1 cellular context compared by ENCODE assay signal in the genomic region with DNA sequence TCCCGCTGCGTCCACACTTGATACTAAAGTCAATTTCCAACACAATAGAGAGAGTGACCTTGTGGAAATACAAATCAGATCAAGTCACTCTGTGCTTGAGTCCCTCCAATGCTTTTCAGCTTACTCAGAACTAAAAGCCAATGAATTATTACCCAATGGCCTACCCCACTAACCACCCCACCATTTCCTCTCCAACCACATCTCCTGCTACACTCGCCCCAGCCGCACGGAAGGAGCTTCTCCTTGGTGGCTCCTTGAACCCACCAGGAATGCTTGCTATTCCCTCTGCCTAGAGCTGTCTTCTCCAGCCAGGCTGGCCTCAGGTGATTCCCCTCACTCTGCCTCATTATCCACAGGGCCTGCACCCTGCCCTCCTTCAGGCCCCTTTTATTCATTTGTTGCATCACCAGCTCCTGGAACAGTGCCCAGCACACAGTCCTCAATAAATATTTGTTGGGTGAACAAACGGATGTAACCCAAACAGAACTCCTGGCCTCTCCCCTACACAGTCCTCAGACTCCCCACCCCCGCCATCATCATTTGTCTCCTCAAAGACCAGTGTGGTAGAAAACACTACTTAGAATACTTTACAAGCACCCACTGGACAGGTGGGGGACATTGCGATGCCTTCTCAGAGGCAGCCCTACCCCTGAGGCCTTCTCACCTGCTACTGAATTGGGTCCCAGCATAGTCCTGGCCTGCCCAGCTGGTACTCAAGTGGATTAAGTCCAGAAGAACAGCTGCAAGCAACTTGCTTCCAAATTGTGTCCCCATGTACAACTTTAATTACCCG.
A peak's percentile ranks its signal among the peaks of the same experiment; 100 is the strongest.
TF ChIP-seq lines count a peak whose summit lies in the region.

No MANE protein-coding gene starts in this region.

TF ChIP-seq in HepG2, 621 proteins besides CTCF, POLR2A, EP300 and RAD21 (continued from another document and continues in another):
- TF ChIP-seq, protein P1, sequence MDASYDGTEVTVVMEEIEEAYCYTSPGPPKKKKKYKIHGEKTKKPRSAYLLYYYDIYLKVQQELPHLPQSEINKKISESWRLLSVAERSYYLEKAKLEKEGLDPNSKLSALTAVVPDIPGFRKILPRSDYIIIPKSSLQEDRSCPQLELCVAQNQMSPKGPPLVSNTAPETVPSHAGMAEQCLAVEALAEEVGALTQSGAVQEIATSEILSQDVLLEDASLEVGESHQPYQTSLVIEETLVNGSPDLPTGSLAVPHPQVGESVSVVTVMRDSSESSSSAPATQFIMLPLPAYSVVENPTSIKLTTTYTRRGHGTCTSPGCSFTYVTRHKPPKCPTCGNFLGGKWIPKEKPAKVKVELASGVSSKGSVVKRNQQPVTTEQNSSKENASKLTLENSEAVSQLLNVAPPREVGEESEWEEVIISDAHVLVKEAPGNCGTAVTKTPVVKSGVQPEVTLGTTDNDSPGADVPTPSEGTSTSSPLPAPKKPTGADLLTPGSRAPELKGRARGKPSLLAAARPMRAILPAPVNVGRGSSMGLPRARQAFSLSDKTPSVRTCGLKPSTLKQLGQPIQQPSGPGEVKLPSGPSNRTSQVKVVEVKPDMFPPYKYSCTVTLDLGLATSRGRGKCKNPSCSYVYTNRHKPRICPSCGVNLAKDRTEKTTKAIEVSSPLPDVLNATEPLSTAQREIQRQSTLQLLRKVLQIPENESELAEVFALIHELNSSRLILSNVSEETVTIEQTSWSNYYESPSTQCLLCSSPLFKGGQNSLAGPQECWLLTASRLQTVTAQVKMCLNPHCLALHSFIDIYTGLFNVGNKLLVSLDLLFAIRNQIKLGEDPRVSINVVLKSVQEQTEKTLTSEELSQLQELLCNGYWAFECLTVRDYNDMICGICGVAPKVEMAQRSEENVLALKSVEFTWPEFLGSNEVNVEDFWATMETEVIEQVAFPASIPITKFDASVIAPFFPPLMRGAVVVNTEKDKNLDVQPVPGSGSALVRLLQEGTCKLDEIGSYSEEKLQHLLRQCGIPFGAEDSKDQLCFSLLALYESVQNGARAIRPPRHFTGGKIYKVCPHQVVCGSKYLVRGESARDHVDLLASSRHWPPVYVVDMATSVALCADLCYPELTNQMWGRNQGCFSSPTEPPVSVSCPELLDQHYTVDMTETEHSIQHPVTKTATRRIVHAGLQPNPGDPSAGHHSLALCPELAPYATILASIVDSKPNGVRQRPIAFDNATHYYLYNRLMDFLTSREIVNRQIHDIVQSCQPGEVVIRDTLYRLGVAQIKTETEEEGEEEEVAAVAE (CRISPR knock-in tag; IDR thresholded peaks at IDR 0.05; ENCODE audit: borderline replicate concordance): peak; percentile 50; the same call in 1 of the 2 replicates
- TF ChIP-seq KLF11 (CRISPR knock-in tag; IDR thresholded peaks at IDR 0.05) (peak; percentile 93), TRIM24 (CRISPR knock-in tag; IDR thresholded peaks at IDR 0.05) (peak; percentile 49; the same call in 1 of the 2 replicates), NFYB (CRISPR knock-in tag; IDR thresholded peaks at IDR 0.05) (no peak), NFE2L2 (IDR thresholded peaks at IDR 0.05; ENCODE audit: low read length) (no peak), DMAP1 (CRISPR knock-in tag; IDR thresholded peaks at IDR 0.05) (peak; percentile 70), HNRNPUL1 (IDR thresholded peaks at IDR 0.05; ENCODE audit: low read depth, low read length) (no peak), ELF4 (CRISPR knock-in tag; IDR thresholded peaks at IDR 0.05; ENCODE audit: borderline replicate concordance) (no peak), ZNF253 (CRISPR knock-in tag; IDR thresholded peaks at IDR 0.05; ENCODE audit: borderline replicate concordance) (no peak), FLYWCH1 (CRISPR knock-in tag; IDR thresholded peaks at IDR 0.05) (no peak), KMT2B (CRISPR knock-in tag; IDR thresholded peaks at IDR 0.05) (peak; percentile 81), SNAI1 (CRISPR knock-in tag; IDR thresholded peaks at IDR 0.05; ENCODE audit: borderline replicate concordance) (no peak), ZFYVE20 (CRISPR knock-in tag; IDR thresholded peaks at IDR 0.05; ENCODE audit: borderline replicate concordance, low read depth) (no peak), ZNF567 (CRISPR knock-in tag; IDR thresholded peaks at IDR 0.05; ENCODE audit: borderline replicate concordance) (no peak), ZNF10 (CRISPR knock-in tag; IDR thresholded peaks at IDR 0.05; ENCODE audit: borderline replicate concordance, low read depth) (no peak), NR2F6 (IDR thresholded peaks at IDR 0.05) (peak; percentile 63; the same call in 1 of the 2 replicates), NR2F6 (CRISPR knock-in tag; IDR thresholded peaks at IDR 0.05) (peak; percentile 87), ZNF746 (CRISPR knock-in tag; IDR thresholded peaks at IDR 0.05) (peak; percentile 81; the same call in 1 of the 2 replicates), RBM39 (IDR thresholded peaks at IDR 0.05; ENCODE audit: low read depth, low read length, poor library complexity, severe bottlenecking) (no peak), HNRNPH1 (optimal IDR thresholded peaks at IDR 0.05; ENCODE audit: low read depth, low read length) (no peak), KLF16 (CRISPR knock-in tag; IDR thresholded peaks at IDR 0.05) (peak in 1 of 2 experiments; percentile 85; a peak in 1 of 4 replicates), ZNF431 (CRISPR knock-in tag; IDR thresholded peaks at IDR 0.05; ENCODE audit: borderline replicate concordance, low read depth) (no peak)
- TF ChIP-seq, protein P2, sequence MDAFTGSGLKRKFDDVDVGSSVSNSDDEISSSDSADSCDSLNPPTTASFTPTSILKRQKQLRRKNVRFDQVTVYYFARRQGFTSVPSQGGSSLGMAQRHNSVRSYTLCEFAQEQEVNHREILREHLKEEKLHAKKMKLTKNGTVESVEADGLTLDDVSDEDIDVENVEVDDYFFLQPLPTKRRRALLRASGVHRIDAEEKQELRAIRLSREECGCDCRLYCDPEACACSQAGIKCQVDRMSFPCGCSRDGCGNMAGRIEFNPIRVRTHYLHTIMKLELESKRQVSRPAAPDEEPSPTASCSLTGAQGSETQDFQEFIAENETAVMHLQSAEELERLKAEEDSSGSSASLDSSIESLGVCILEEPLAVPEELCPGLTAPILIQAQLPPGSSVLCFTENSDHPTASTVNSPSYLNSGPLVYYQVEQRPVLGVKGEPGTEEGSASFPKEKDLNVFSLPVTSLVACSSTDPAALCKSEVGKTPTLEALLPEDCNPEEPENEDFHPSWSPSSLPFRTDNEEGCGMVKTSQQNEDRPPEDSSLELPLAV (CRISPR knock-in tag; conservative IDR thresholded peaks at IDR 0.05; ENCODE audit: low read depth): no peak
- TF ChIP-seq, protein P3, sequence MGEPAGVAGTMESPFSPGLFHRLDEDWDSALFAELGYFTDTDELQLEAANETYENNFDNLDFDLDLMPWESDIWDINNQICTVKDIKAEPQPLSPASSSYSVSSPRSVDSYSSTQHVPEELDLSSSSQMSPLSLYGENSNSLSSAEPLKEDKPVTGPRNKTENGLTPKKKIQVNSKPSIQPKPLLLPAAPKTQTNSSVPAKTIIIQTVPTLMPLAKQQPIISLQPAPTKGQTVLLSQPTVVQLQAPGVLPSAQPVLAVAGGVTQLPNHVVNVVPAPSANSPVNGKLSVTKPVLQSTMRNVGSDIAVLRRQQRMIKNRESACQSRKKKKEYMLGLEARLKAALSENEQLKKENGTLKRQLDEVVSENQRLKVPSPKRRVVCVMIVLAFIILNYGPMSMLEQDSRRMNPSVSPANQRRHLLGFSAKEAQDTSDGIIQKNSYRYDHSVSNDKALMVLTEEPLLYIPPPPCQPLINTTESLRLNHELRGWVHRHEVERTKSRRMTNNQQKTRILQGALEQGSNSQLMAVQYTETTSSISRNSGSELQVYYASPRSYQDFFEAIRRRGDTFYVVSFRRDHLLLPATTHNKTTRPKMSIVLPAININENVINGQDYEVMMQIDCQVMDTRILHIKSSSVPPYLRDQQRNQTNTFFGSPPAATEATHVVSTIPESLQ (CRISPR knock-in tag; conservative IDR thresholded peaks at IDR 0.05): no peak
- TF ChIP-seq, protein P4, sequence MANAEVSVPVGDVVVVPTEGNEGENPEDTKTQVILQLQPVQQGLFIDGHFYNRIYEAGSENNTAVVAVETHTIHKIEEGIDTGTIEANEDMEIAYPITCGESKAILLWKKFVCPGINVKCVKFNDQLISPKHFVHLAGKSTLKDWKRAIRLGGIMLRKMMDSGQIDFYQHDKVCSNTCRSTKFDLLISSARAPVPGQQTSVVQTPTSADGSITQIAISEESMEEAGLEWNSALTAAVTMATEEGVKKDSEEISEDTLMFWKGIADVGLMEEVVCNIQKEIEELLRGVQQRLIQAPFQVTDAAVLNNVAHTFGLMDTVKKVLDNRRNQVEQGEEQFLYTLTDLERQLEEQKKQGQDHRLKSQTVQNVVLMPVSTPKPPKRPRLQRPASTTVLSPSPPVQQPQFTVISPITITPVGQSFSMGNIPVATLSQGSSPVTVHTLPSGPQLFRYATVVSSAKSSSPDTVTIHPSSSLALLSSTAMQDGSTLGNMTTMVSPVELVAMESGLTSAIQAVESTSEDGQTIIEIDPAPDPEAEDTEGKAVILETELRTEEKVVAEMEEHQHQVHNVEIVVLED (CRISPR knock-in tag; IDR thresholded peaks at IDR 0.05; ENCODE audit: borderline replicate concordance): peak; percentile 20; the same call in 1 of the 2 replicates
- TF ChIP-seq, protein P5, sequence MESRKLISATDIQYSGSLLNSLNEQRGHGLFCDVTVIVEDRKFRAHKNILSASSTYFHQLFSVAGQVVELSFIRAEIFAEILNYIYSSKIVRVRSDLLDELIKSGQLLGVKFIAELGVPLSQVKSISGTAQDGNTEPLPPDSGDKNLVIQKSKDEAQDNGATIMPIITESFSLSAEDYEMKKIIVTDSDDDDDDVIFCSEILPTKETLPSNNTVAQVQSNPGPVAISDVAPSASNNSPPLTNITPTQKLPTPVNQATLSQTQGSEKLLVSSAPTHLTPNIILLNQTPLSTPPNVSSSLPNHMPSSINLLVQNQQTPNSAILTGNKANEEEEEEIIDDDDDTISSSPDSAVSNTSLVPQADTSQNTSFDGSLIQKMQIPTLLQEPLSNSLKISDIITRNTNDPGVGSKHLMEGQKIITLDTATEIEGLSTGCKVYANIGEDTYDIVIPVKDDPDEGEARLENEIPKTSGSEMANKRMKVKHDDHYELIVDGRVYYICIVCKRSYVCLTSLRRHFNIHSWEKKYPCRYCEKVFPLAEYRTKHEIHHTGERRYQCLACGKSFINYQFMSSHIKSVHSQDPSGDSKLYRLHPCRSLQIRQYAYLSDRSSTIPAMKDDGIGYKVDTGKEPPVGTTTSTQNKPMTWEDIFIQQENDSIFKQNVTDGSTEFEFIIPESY (CRISPR knock-in tag; IDR thresholded peaks at IDR 0.05): peak; percentile 68
- TF ChIP-seq, protein P6, sequence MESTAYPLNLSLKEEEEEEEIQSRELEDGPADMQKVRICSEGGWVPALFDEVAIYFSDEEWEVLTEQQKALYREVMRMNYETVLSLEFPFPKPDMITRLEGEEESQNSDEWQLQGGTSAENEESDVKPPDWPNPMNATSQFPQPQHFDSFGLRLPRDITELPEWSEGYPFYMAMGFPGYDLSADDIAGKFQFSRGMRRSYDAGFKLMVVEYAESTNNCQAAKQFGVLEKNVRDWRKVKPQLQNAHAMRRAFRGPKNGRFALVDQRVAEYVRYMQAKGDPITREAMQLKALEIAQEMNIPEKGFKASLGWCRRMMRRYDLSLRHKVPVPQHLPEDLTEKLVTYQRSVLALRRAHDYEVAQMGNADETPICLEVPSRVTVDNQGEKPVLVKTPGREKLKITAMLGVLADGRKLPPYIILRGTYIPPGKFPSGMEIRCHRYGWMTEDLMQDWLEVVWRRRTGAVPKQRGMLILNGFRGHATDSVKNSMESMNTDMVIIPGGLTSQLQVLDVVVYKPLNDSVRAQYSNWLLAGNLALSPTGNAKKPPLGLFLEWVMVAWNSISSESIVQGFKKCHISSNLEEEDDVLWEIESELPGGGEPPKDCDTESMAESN (CRISPR knock-in tag; conservative IDR thresholded peaks at IDR 0.05): peak; percentile 85
- TF ChIP-seq, protein P7, sequence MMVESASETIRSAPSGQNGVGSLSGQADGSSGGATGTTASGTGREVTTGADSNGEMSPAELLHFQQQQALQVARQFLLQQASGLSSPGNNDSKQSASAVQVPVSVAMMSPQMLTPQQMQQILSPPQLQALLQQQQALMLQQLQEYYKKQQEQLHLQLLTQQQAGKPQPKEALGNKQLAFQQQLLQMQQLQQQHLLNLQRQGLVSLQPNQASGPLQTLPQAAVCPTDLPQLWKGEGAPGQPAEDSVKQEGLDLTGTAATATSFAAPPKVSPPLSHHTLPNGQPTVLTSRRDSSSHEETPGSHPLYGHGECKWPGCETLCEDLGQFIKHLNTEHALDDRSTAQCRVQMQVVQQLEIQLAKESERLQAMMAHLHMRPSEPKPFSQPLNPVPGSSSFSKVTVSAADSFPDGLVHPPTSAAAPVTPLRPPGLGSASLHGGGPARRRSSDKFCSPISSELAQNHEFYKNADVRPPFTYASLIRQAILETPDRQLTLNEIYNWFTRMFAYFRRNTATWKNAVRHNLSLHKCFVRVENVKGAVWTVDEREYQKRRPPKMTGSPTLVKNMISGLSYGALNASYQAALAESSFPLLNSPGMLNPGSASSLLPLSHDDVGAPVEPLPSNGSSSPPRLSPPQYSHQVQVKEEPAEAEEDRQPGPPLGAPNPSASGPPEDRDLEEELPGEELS (CRISPR knock-in tag; IDR thresholded peaks at IDR 0.05): peak; percentile 97
- TF ChIP-seq, protein P8, sequence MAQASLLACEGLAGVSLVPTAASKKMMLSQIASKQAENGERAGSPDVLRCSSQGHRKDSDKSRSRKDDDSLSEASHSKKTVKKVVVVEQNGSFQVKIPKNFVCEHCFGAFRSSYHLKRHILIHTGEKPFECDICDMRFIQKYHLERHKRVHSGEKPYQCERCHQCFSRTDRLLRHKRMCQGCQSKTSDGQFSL (CRISPR knock-in tag; IDR thresholded peaks at IDR 0.05): no peak
- TF ChIP-seq, protein P9, sequence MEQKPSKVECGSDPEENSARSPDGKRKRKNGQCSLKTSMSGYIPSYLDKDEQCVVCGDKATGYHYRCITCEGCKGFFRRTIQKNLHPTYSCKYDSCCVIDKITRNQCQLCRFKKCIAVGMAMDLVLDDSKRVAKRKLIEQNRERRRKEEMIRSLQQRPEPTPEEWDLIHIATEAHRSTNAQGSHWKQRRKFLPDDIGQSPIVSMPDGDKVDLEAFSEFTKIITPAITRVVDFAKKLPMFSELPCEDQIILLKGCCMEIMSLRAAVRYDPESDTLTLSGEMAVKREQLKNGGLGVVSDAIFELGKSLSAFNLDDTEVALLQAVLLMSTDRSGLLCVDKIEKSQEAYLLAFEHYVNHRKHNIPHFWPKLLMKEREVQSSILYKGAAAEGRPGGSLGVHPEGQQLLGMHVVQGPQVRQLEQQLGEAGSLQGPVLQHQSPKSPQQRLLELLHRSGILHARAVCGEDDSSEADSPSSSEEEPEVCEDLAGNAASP (CRISPR knock-in tag; IDR thresholded peaks at IDR 0.05; ENCODE audit: borderline replicate concordance): peak; percentile 93
